ENCODE assay signal across 24 cellular contexts in genomic region chr2:185463481-185463880, GRCh38.
"Had no signal": no experiment of that assay in that cellular context is flagged by ENCODE, and none has a peak within 500 bp of the region (broad histone marks: within the 10 kb centered on the region; RNA-seq: fewer than 3 reads in every experiment).

No MANE protein-coding gene starts in this region.

- DNase-seq: natural killer cell; occipital lobe; ovary; psoas muscle; right cardiac atrium; stimulated activated CD4-positive, alpha-beta T cell treated with anti-CD3 and anti-CD28 coated beads, Interleukin-15, amount 100 ng/mL, for 24 hours; stimulated activated CD4-positive, alpha-beta T cell treated with anti-CD3 and anti-CD28 coated beads, Interleukin-2, amount 100 ng/mL, for 24 hours; stimulated activated CD4-positive, alpha-beta T cell treated with anti-CD3 and anti-CD28 coated beads, Interleukin-2, amount 100 ng/mL, for 48 hours; stimulated activated CD4-positive, alpha-beta T cell treated with anti-CD3 and anti-CD28 coated beads, Interleukin-4, amount 100 ng/mL, for 24 hours; stimulated activated naive B cell treated with anti-CD40 and anti-IgM and Interleukin-4, amounts not matched to agents 10 μg/mL and 1 μg/mL and 100 μg/mL, for 72 hours; stimulated activated naive CD4-positive, alpha-beta T cell treated with Interleukin-2 at 50 U/mL for 16 hours; stomach; thyroid gland; trophoblast cell; upper lobe of left lung had no signal

- H3K4me2 ChIP-seq: neural progenitor cell had no signal

- H3K4me3 ChIP-seq: neural progenitor cell, ovary, psoas muscle, skin epidermis, stomach, thoracic aorta, thyroid gland, tibial nerve, upper lobe of left lung, vagina had no signal

- FAIRE-seq: urothelium cell line had no signal

- H3K27me3 ChIP-seq: neural progenitor cell, ovary, stomach, thyroid gland, tibial nerve, upper lobe of left lung, vagina had no signal

- H3K4me1 ChIP-seq: parathyroid adenoma, psoas muscle, stomach, thyroid gland, tibial nerve, upper lobe of left lung, vagina had no signal

- H3K9ac ChIP-seq: neural progenitor cell, parathyroid adenoma had no signal

- H3K27ac ChIP-seq: neural progenitor cell, ovary, parathyroid adenoma, psoas muscle, skin epidermis, stomach, thoracic aorta, thyroid gland, tibial nerve, upper lobe of left lung, vagina had no signal

- H2AFZ ChIP-seq: neural progenitor cell, parathyroid adenoma had no signal

- H3K79me2 ChIP-seq: parathyroid adenoma had no signal

- H3K9me3 ChIP-seq: ovary, psoas muscle, stomach, thoracic aorta, thyroid gland, upper lobe of left lung, vagina had no signal

- ATAC-seq: natural killer cell; psoas muscle; right cardiac atrium; sciatic nerve; stimulated activated effector memory CD8-positive, alpha-beta T cell treated with anti-CD3 and anti-CD28 coated beads, Interleukin-12 subunit alpha, Interleukin-12 subunit beta, amount 100 ng/mL, for 72 hours; stimulated activated naive B cell treated with anti-CD40 and anti-IgM and Interleukin-4, amounts not matched to agents 10 μg/mL and 1 μg/mL and 100 μg/mL, for 72 hours had no signal

- H3K36me3 ChIP-seq: ovary, stomach, thoracic aorta, thyroid gland, tibial nerve, upper lobe of left lung, vagina had no signal
